Comparison of ENCODE assay signal across 19 cellular contexts in the genomic region with DNA sequence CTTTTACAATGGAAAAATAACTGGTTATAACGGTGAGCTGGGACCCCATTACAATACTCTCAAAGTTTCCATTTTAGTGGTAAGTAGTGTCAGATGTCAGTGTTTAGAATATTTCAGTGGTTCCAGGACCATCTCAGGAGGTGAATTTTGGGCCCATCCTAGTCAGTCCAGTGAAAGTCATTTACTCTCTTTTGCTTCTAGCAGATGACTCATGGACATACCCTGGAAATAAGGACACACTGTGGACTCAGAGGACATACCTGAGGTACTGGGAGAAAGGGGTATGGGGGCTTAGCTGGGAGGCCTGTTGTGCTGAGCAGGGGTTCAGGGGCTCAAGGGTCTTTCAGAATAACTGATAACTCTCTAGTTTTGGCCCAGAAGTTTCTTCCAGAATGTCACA. TPM values are rescaled to one million over a fixed set of nuclear protein-coding genes. Genes with fewer than 3 reads are reported as not detected.
DNase-seq lines count a peak whose midpoint lies in the region; ATAC-seq and TF ChIP-seq lines count a peak whose summit lies in the region.
"Had no signal": no experiment of that assay in that cellular context is flagged by ENCODE, and none has a peak within 500 bp of the region (broad histone marks: within the 10 kb centered on the region; RNA-seq: fewer than 3 reads in every experiment).

No MANE protein-coding gene starts in this region.

- H3K36me3 ChIP-seq in GM23338 (ENCODE audit: insufficient read depth) (no peaks in the 10 kb centered on the region), psoas muscle (ENCODE audit: insufficient read depth in 1 of 2, low read depth in 1 of 2) (no peaks in the 10 kb centered on the region)
- H3K36me3 ChIP-seq: colonic mucosa, right lobe of liver had no signal

- H3K27ac Mint-ChIP-seq in activated CD8-positive, alpha-beta memory T cell treated with anti-CD3 and anti-CD28 coated beads, Interleukin-2, amount 10 ng/mL, durations not matched to agents 7 days and 5 days, result peak overlapping the region; percentile 96
- H3K27ac Mint-ChIP-seq in GM23338, result no peak overlapping the region; the same call in 1 of the 2 replicates
- peak overlapping the region; percentile 97 for H3K27ac Mint-ChIP-seq in central memory CD8-positive, alpha-beta T cell (ENCODE audit: low read depth)

- no peaks in the 10 kb centered on the region for H4K20me1 ChIP-seq in GM23338 (replicated peaks; ENCODE audit: insufficient read depth)

- no peaks in the 10 kb centered on the region for H3K9me3 ChIP-seq in psoas muscle
- H3K9me3 ChIP-seq: colonic mucosa, right lobe of liver, SK-N-SH had no signal

- no peaks in the 10 kb centered on the region for H3K27me3 Mint-ChIP-seq in activated CD8-positive, alpha-beta memory T cell treated with anti-CD3 and anti-CD28 coated beads, Interleukin-2, amount 10 ng/mL, durations not matched to agents 7 days and 5 days
- H3K27me3 Mint-ChIP-seq in GM23338 (ENCODE audit: insufficient read depth, low read depth, poor library complexity), result peaks cover 2% of the 10 kb centered on the region
- no peaks in the 10 kb centered on the region for H3K27me3 Mint-ChIP-seq in central memory CD8-positive, alpha-beta T cell

- DNase-seq in activated CD8-positive, alpha-beta memory T cell treated with anti-CD3 and anti-CD28 coated beads, Interleukin-2, amount 10 ng/mL, durations not matched to agents 7 days and 5 days, result no peak
- no peak for DNase-seq in activated CD8-positive, alpha-beta memory T cell treated with anti-CD3 and anti-CD28 coated beads for 24 hours
- no peak for DNase-seq in GM23338 (ENCODE audit: low spot score)
- DNase-seq in central memory CD8-positive, alpha-beta T cell (ENCODE audit: low spot score in 2 of 2), result no peak
- no peak for DNase-seq in psoas muscle
- DNase-seq in NAMALWA (ENCODE audit: low spot score), result no peak
- no peak for DNase-seq in NCI-H446 (lab: John Stamatoyannopoulos, UW)
- no peak for DNase-seq in SHP77 treated with DMSO at 0.1 percent for 48 hours (lab: John Stamatoyannopoulos, UW)
- DNase-seq: activated CD4-positive, alpha-beta T cell treated with anti-CD3 and anti-CD28 coated beads for 4 hours; activated effector memory CD4-positive, alpha-beta T cell treated with Interleukin-2 at 50 U/mL for 16 hours; colonic mucosa; foreskin fibroblast; left cardiac atrium; NCI-H1436 treated with DMSO at 0.1 percent for 48 hours; right lobe of liver; SK-N-SH; stimulated activated naive CD4-positive, alpha-beta T cell treated with Interleukin-2 at 50 U/mL for 16 hours had no signal

- CTCF ChIA-PET in activated CD8-positive, alpha-beta memory T cell treated with anti-CD3 and anti-CD28 coated beads, Interleukin-2, amount 10 ng/mL, durations not matched to agents 7 days and 5 days (lab: Charles Lee), result interaction anchor here (0.9 to 5.1 kb wide), 7 partner anchors 12 to 188 kb away, joined by 3 to 52 read pairs (median 5); partner anchors contain the start of genes GIMAP7 and GIMAP8

- no peak overlapping the region for H3K27ac ChIP-seq in GM23338 (ENCODE audit: low read depth)
- no peak overlapping the region for H3K27ac ChIP-seq in psoas muscle

- H3K4me3 ChIP-seq in GM23338 (no peak overlapping the region), psoas muscle (peak overlapping the region; percentile 66)

- peak; percentile 4 for ATAC-seq in activated CD8-positive, alpha-beta memory T cell treated with anti-CD3 and anti-CD28 coated beads, Interleukin-2, amount 10 ng/mL, durations not matched to agents 7 days and 5 days
- ATAC-seq in GM23338, result no peak; the same call in 2 of the 3 replicates
- ATAC-seq in central memory CD8-positive, alpha-beta T cell (replicated peaks; ENCODE audit: extremely low read depth, poor library complexity, severe bottlenecking), result no peak
- ATAC-seq in psoas muscle, result no peak

- H3K79me2 ChIP-seq in GM23338 (replicated peaks; ENCODE audit: insufficient read depth), result no peaks in the 10 kb centered on the region

- TF ChIP-seq CTCF in GM23338 (conservative IDR thresholded peaks at IDR 0.05; ENCODE audit: low read depth in 2 of 2) (no peak), psoas muscle (IDR thresholded peaks at IDR 0.05) (no peak)

- H3K9me3 Mint-ChIP-seq in activated CD8-positive, alpha-beta memory T cell treated with anti-CD3 and anti-CD28 coated beads, Interleukin-2, amount 10 ng/mL, durations not matched to agents 7 days and 5 days (ENCODE audit: low read depth), result peaks cover 2% of the 10 kb centered on the region
- peaks cover 3% of the 10 kb centered on the region; the same call in 1 of the 3 replicates for H3K9me3 Mint-ChIP-seq in GM23338
- H3K9me3 Mint-ChIP-seq in central memory CD8-positive, alpha-beta T cell, result peaks cover 6% of the 10 kb centered on the region

- no peaks in the 10 kb centered on the region for H3K27me3 ChIP-seq in GM23338 (ENCODE audit: insufficient read depth)
- no peaks in the 10 kb centered on the region for H3K27me3 ChIP-seq in psoas muscle (ENCODE audit: insufficient read depth in 3 of 3, low read length in 2 of 3)
- H3K27me3 ChIP-seq: colonic mucosa, right lobe of liver had no signal

- H2AFZ ChIP-seq in GM23338, result no peak overlapping the region; the same call in 1 of the 2 replicates

- intact Hi-C loops in psoas muscle (cut with DNase I), result loop anchor here in 1 of 2 donors (10.0 kb wide), 1 partner anchor 92 kb away; no protein-coding TSS in a partner anchor

- peak overlapping the region; percentile 88 for H3K4me3 Mint-ChIP-seq in activated CD8-positive, alpha-beta memory T cell treated with anti-CD3 and anti-CD28 coated beads, Interleukin-2, amount 10 ng/mL, durations not matched to agents 7 days and 5 days
- no peak overlapping the region for H3K4me3 Mint-ChIP-seq in GM23338
- peak overlapping the region; percentile 88 for H3K4me3 Mint-ChIP-seq in central memory CD8-positive, alpha-beta T cell

- peak overlapping the region; percentile 56 for H3K4me2 ChIP-seq in GM23338
- H3K4me2 ChIP-seq: SK-N-SH had no signal

- 70 to 87% (median 73%) methylated on average over 1 of the region's 1 CpG for WGBS in psoas muscle, 3 donors

- H3K9me2 ChIP-seq in GM23338 (ENCODE audit: insufficient read depth), result no peaks in the 10 kb centered on the region; the same call in 1 of the 2 replicates
- H3K9me2 ChIP-seq: SK-N-SH had no signal

- peaks cover 68% of the 10 kb centered on the region for H3K4me1 Mint-ChIP-seq in activated CD8-positive, alpha-beta memory T cell treated with anti-CD3 and anti-CD28 coated beads, Interleukin-2, amount 10 ng/mL, durations not matched to agents 7 days and 5 days
- H3K4me1 Mint-ChIP-seq in GM23338, result peaks cover 40% of the 10 kb centered on the region
- H3K4me1 Mint-ChIP-seq in central memory CD8-positive, alpha-beta T cell, result peaks cover 64% of the 10 kb centered on the region

- peaks cover 43% of the 10 kb centered on the region for H3K4me1 ChIP-seq in GM23338 (ENCODE audit: insufficient read depth)
- H3K4me1 ChIP-seq in psoas muscle, result no peaks in the 10 kb centered on the region
- H3K4me1 ChIP-seq: colonic mucosa, right lobe of liver had no signal

- no peaks in the 10 kb centered on the region for H3F3A ChIP-seq in GM23338 (replicated peaks; ENCODE audit: low read depth)

- H3K36me3 Mint-ChIP-seq in activated CD8-positive, alpha-beta memory T cell treated with anti-CD3 and anti-CD28 coated beads, Interleukin-2, amount 10 ng/mL, durations not matched to agents 7 days and 5 days, result peaks cover 52% of the 10 kb centered on the region
- no peaks in the 10 kb centered on the region for H3K36me3 Mint-ChIP-seq in GM23338 (ENCODE audit: low read depth)
- peaks cover 34% of the 10 kb centered on the region for H3K36me3 Mint-ChIP-seq in central memory CD8-positive, alpha-beta T cell (ENCODE audit: insufficient read depth)

TF ChIP-seq in GM23338, 12 proteins besides CTCF, POLR2A, EP300 and RAD21 (continues in another document):
- no peak for TF ChIP-seq REST (IDR thresholded peaks at IDR 0.05; ENCODE audit: unreplicated experiment)

RNA-seq across cellular contexts. Expression of gene GIMAP4, which starts 0.6 kb away (rescaled TPM):
- 100 to 1,000 TPM in 1 of 2 experiments, 10 to 100 TPM in 1; 60.5 to 145 TPM for total RNA-seq in activated CD8-positive, alpha-beta memory T cell treated with anti-CD3 and anti-CD28 coated beads, Interleukin-2, amount 10 ng/mL, durations not matched to agents 7 days and 5 days
- total RNA-seq in GM23338 (2014; rRNA removed; shearing (Covaris generic)), result not detected in 2 replicates
- polyA plus RNA-seq in GM23338 (2016; fragmentation: Nextera tagmentation; extraction: Ambion mirVana) (0.19 TPM in 1 of 2 replicates, not detected in the other), psoas muscle (10 to 100 TPM; 13.6 to 21.7 (median 15.0) TPM)
- 10 to 100 TPM; 14.2 to 36.4 (median 15.1) TPM for total RNA-seq in psoas muscle
- total RNA-seq: LHCN-M2, osteoblast had no signal
- polyA plus RNA-seq: SK-N-SH had no signal

RNA-seq across cellular contexts. Expression of gene GIMAP7, which starts 51.9 kb away (rescaled TPM):
- 10 to 100 TPM; 49.9 to 89.7 TPM for total RNA-seq in activated CD8-positive, alpha-beta memory T cell treated with anti-CD3 and anti-CD28 coated beads, Interleukin-2, amount 10 ng/mL, durations not matched to agents 7 days and 5 days
- not detected in 2 replicates for total RNA-seq in GM23338 (2014; rRNA removed; shearing (Covaris generic))
- not detected in 2 replicates for polyA plus RNA-seq in GM23338 (2016; fragmentation: Nextera tagmentation; extraction: Ambion mirVana)
- total RNA-seq in psoas muscle, result 10 to 100 TPM; 10.7 to 17.7 (median 11.4) TPM
- polyA plus RNA-seq in psoas muscle, result 10 to 100 TPM; 15.0 to 23.7 (median 21.1) TPM
- total RNA-seq: LHCN-M2, osteoblast had no signal
- polyA plus RNA-seq: SK-N-SH had no signal

Comparison
In these comparisons a context has a peak if more than half of its experiments do, and no peak if none do; other contexts are left out.
1. RNA of gene GIMAP4, which starts 0.6 kb away (total RNA-seq): 60.5 to 145 TPM in activated CD8-positive, alpha-beta memory T cell treated with anti-CD3 and anti-CD28 coated beads, Interleukin-2, amount 10 ng/mL, durations not matched to agents 7 days and 5 days and 14.2 to 36.4 TPM in psoas muscle; not detected in GM23338; every median in the first group is over 10 times any median in the second.
2. RNA of gene GIMAP7, which starts 51.9 kb away (total RNA-seq): 49.9 to 89.7 TPM in activated CD8-positive, alpha-beta memory T cell treated with anti-CD3 and anti-CD28 coated beads, Interleukin-2, amount 10 ng/mL, durations not matched to agents 7 days and 5 days and 10.7 to 17.7 TPM in psoas muscle; not detected in GM23338; every median in the first group is over 10 times any median in the second.